ENCODE assay signal across 1 cellular context in the genomic region with DNA sequence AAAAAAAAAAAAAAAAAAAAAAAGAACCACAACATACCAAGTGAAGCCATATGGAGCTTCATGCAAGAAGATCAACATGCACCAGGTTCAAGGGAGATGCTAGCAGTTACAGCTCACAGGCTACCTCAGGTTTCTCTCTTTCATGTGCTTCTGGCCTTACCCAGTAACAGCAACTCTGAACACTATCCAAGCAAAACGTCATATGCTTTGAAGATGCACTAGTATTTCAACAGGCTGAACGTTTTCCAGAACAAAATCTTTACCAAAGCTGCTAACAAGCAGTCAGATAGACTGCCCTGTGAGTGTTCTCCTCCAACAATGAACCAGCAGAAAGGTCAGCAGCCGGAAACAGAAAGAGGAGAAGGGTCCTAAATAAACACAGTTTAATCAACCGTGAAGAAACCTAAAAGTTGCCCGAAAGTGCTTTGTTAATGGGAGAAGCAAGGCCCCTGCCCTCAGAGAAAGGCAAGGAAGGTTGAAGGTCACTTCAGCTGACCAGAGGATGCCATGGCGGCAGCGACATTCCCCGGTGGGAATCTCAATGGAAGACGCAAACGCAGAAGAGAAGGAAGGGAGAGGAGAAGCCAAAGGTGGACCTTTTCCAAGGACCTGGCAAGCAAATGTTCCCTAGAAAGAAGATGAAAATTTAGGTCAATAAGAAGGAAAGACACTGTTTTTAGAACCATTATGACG.
TF ChIP-seq lines count a peak whose summit lies in the region.

No MANE protein-coding gene starts in this region.

TF ChIP-seq in SK-N-SH, 30 proteins besides CTCF, POLR2A, EP300 and RAD21 (continued from another document):
- TF ChIP-seq, protein P1, sequence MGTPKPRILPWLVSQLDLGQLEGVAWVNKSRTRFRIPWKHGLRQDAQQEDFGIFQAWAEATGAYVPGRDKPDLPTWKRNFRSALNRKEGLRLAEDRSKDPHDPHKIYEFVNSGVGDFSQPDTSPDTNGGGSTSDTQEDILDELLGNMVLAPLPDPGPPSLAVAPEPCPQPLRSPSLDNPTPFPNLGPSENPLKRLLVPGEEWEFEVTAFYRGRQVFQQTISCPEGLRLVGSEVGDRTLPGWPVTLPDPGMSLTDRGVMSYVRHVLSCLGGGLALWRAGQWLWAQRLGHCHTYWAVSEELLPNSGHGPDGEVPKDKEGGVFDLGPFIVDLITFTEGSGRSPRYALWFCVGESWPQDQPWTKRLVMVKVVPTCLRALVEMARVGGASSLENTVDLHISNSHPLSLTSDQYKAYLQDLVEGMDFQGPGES (IDR thresholded peaks at IDR 0.05; ENCODE audit: low read depth, low read length) = no peak
- TF ChIP-seq RXRA (IDR thresholded peaks at IDR 0.05; ENCODE audit: borderline replicate concordance, low read depth) (no peak), TCF12 (IDR thresholded peaks at IDR 0.05) (no peak), RCOR1 (IDR thresholded peaks at IDR 0.05; ENCODE audit: low read length) (no peak), RFX5 (IDR thresholded peaks at IDR 0.05; ENCODE audit: low read length) (no peak), NRF1 (IDR thresholded peaks at IDR 0.05; ENCODE audit: low read depth, low read length) (no peak), GABPA (IDR thresholded peaks at IDR 0.05; ENCODE audit: low read depth) (no peak), MXI1 (IDR thresholded peaks at IDR 0.05; ENCODE audit: low read depth, low read length) (no peak), TEAD4 (IDR thresholded peaks at IDR 0.05; ENCODE audit: borderline replicate concordance, insufficient read depth) (no peak)
- TF ChIP-seq, protein P2, sequence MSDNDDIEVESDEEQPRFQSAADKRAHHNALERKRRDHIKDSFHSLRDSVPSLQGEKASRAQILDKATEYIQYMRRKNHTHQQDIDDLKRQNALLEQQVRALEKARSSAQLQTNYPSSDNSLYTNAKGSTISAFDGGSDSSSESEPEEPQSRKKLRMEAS (IDR thresholded peaks at IDR 0.05; ENCODE audit: low read depth) = no peak
- TF ChIP-seq, protein P3, sequence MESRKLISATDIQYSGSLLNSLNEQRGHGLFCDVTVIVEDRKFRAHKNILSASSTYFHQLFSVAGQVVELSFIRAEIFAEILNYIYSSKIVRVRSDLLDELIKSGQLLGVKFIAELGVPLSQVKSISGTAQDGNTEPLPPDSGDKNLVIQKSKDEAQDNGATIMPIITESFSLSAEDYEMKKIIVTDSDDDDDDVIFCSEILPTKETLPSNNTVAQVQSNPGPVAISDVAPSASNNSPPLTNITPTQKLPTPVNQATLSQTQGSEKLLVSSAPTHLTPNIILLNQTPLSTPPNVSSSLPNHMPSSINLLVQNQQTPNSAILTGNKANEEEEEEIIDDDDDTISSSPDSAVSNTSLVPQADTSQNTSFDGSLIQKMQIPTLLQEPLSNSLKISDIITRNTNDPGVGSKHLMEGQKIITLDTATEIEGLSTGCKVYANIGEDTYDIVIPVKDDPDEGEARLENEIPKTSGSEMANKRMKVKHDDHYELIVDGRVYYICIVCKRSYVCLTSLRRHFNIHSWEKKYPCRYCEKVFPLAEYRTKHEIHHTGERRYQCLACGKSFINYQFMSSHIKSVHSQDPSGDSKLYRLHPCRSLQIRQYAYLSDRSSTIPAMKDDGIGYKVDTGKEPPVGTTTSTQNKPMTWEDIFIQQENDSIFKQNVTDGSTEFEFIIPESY (IDR thresholded peaks at IDR 0.05; ENCODE audit: borderline replicate concordance, low read depth) = no peak
- TF ChIP-seq, protein P4, sequence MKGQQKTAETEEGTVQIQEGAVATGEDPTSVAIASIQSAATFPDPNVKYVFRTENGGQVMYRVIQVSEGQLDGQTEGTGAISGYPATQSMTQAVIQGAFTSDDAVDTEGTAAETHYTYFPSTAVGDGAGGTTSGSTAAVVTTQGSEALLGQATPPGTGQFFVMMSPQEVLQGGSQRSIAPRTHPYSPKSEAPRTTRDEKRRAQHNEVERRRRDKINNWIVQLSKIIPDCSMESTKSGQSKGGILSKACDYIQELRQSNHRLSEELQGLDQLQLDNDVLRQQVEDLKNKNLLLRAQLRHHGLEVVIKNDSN (IDR thresholded peaks at IDR 0.05; ENCODE audit: borderline replicate concordance, low read depth) = no peak
